24 cellular contexts compared by ENCODE assay signal in genomic region chr7:20146461-20146860, GRCh38.
A peak's percentile ranks its signal among the peaks of the same experiment; 100 is the strongest.
DNase-seq lines count a peak whose midpoint lies in the region; ATAC-seq, FAIRE-seq and TF ChIP-seq lines count a peak whose summit lies in the region.
"Had no signal": no experiment of that assay in that cellular context is flagged by ENCODE, and none has a peak within 500 bp of the region (broad histone marks: within the 10 kb centered on the region; RNA-seq: fewer than 3 reads in every experiment).

No MANE protein-coding gene starts in this region.

- ATAC-seq in HG03342 (IDR thresholded peaks at IDR 0.05; ENCODE audit: unreplicated experiment): no peak
- ATAC-seq: activated naive CD8-positive, alpha-beta T cell treated with anti-CD3 and anti-CD28 coated beads, Interleukin-2, amount 50 U/mL, for 24 hours; activated T-helper 17 cell treated with anti-CD3 and anti-CD28 coated beads, Interleukin-2, amount 50 U/mL, for 72 hours; left lobe of liver; mucosa of descending colon; right cardiac atrium; upper lobe of right lung had no signal

- no peaks in the 10 kb centered on the region for H3K9me3 Mint-ChIP-seq in mesothelial cell of epicardium
- H3K9me3 Mint-ChIP-seq: activated naive CD8-positive, alpha-beta T cell treated with anti-CD3 and anti-CD28 coated beads, Interleukin-2, amount 50 U/mL, for 24 hours; activated T-helper 17 cell treated with anti-CD3 and anti-CD28 coated beads, Interleukin-2, amount 50 U/mL, for 72 hours; endodermal cell had no signal

- H3K27me3 ChIP-seq in uterus: no peaks in the 10 kb centered on the region
- H3K27me3 ChIP-seq: neutrophil, upper lobe of right lung had no signal

- H3K27ac ChIP-seq in uterus: peak overlapping the region; percentile 72 to 74
- H3K27ac ChIP-seq: neutrophil, upper lobe of right lung had no signal

- DNase-seq in NOMO-1 treated with DMSO at 0.1 percent for 48 hours (lab: John Stamatoyannopoulos, UW; ENCODE audit: unreplicated experiment) (peak; percentile 55), mesothelial cell of epicardium (ENCODE audit: low spot score in 2 of 2, unreplicated experiment in 2 of 2) (no peak), uterus (no peak), H54 (ENCODE audit: insufficient read length, low spot score) (no peak)
- DNase-seq in activated T-cell treated with anti-CD3 and anti-CD28 coated beads, Interleukin-2, amount 50 U/mL, for 1 hour: no peak
- DNase-seq: activated naive CD8-positive, alpha-beta T cell treated with anti-CD3 and anti-CD28 coated beads, Interleukin-2, amount 50 U/mL, for 24 hours; Calu3; caudate nucleus; endodermal cell; KBM-7; mucosa of descending colon; NCI-H1092; NCI-H524 treated with DMSO at 0.1 percent for 48 hours; OCI-M1; right cardiac atrium; SIG-M5; stimulated activated naive CD4-positive, alpha-beta T cell; upper lobe of right lung had no signal

- H3K4me1 ChIP-seq in uterus: peaks cover 0 to 10% of the 10 kb centered on the region in 2 donors
- H3K4me1 ChIP-seq: upper lobe of right lung had no signal

- H3K4me3 ChIP-seq in uterus: no peak overlapping the region
- H3K4me3 ChIP-seq: mucosa of descending colon, upper lobe of right lung had no signal

- intact Hi-C loops in uterus (cut with DNase I; ENCODE audit: low total_unique reads): no loop called here

- TF ChIP-seq CTCF in mesothelial cell of epicardium (IDR thresholded peaks at IDR 0.05; ENCODE audit: unreplicated experiment) (no peak), uterus (IDR thresholded peaks at IDR 0.05) (no peak)

- FAIRE-seq in endometrium (lab: Jason Lieb, UNC) (peak; percentile 90), H54 (lab: Jason Lieb, UNC) (no peak)

- H3K27me3 Mint-ChIP-seq in mesothelial cell of epicardium (ENCODE audit: low read depth): no peaks in the 10 kb centered on the region
- H3K27me3 Mint-ChIP-seq: activated naive CD8-positive, alpha-beta T cell treated with anti-CD3 and anti-CD28 coated beads, Interleukin-2, amount 50 U/mL, for 24 hours; activated T-helper 17 cell treated with anti-CD3 and anti-CD28 coated beads, Interleukin-2, amount 50 U/mL, for 72 hours; B cell had no signal

- H3K9me3 ChIP-seq in uterus: no peaks in the 10 kb centered on the region
- H3K9me3 ChIP-seq: mucosa of descending colon, neutrophil, upper lobe of right lung had no signal

- H3K36me3 ChIP-seq in uterus: no peaks in the 10 kb centered on the region
- H3K36me3 ChIP-seq: neutrophil, upper lobe of right lung had no signal

- peaks cover 14% of the 10 kb centered on the region for H3K4me1 Mint-ChIP-seq in mesothelial cell of epicardium
- H3K4me1 Mint-ChIP-seq: activated naive CD8-positive, alpha-beta T cell treated with anti-CD3 and anti-CD28 coated beads, Interleukin-2, amount 50 U/mL, for 24 hours; activated T-helper 17 cell treated with anti-CD3 and anti-CD28 coated beads, Interleukin-2, amount 50 U/mL, for 72 hours; endodermal cell had no signal

- H3K27ac Mint-ChIP-seq in mesothelial cell of epicardium: peak overlapping the region; percentile 49
- H3K27ac Mint-ChIP-seq: activated naive CD8-positive, alpha-beta T cell treated with anti-CD3 and anti-CD28 coated beads, Interleukin-2, amount 50 U/mL, for 24 hours; activated T-helper 17 cell treated with anti-CD3 and anti-CD28 coated beads, Interleukin-2, amount 50 U/mL, for 72 hours; B cell; endodermal cell had no signal

- TF ChIP-seq POLR2A in uterus (IDR thresholded peaks at IDR 0.05): no peak
- TF ChIP-seq POLR2A in H54 (IDR thresholded peaks at IDR 0.05; ENCODE audit: low read depth, low read length): no peak

- no peak overlapping the region for H3K4me3 Mint-ChIP-seq in mesothelial cell of epicardium
- H3K4me3 Mint-ChIP-seq: activated naive CD8-positive, alpha-beta T cell treated with anti-CD3 and anti-CD28 coated beads, Interleukin-2, amount 50 U/mL, for 24 hours; activated T-helper 17 cell treated with anti-CD3 and anti-CD28 coated beads, Interleukin-2, amount 50 U/mL, for 72 hours; B cell; endodermal cell had no signal

- H3K36me3 Mint-ChIP-seq in mesothelial cell of epicardium: peaks cover 6% of the 10 kb centered on the region
